In genomic region chr10:129626801-129627434, GRCh38 we compare ENCODE assay signal across 18 cellular contexts.
DNase-seq lines count a peak whose midpoint lies in the region; ATAC-seq and TF ChIP-seq lines count a peak whose summit lies in the region.
"Had no signal": no experiment of that assay in that cellular context is flagged by ENCODE, and none has a peak within 500 bp of the region (broad histone marks: within the 10 kb centered on the region; RNA-seq: fewer than 3 reads in every experiment).

No MANE protein-coding gene starts in this region.

- H3K4me3 Mint-ChIP-seq in glutamatergic neuron (ENCODE audit: unreplicated experiment) (peak overlapping the region; percentile 63), endothelial cell (ENCODE audit: unreplicated experiment) (no peak overlapping the region)
- H3K4me3 Mint-ChIP-seq: activated naive CD8-positive, alpha-beta T cell treated with anti-CD3 and anti-CD28 coated beads for 36 hours had no signal

- H3K9me3 Mint-ChIP-seq in glutamatergic neuron (ENCODE audit: unreplicated experiment), result peaks cover 5% of the 10 kb centered on the region
- H3K9me3 Mint-ChIP-seq in endothelial cell (ENCODE audit: unreplicated experiment), result no peaks in the 10 kb centered on the region

- peak overlapping the region; percentile 48 for H3K27ac ChIP-seq in OCI-LY1 (ENCODE audit: low read depth, low read length, poor library complexity, severe bottlenecking)
- H3K27ac ChIP-seq in psoas muscle, result peak overlapping the region; percentile 4
- H3K27ac ChIP-seq in esophagus squamous epithelium, result no peak overlapping the region
- H3K27ac ChIP-seq: breast epithelium, thoracic aorta had no signal

- H3K9me3 ChIP-seq in OCI-LY1 (ENCODE audit: low read length) (no peaks in the 10 kb centered on the region), psoas muscle (no peaks in the 10 kb centered on the region), esophagus squamous epithelium (peaks cover 0 to 5% (median 0%) of the 10 kb centered on the region in 3 donors), HAP-1 (no peaks in the 10 kb centered on the region)
- H3K9me3 ChIP-seq: breast epithelium, thoracic aorta had no signal

- H3K27me3 ChIP-seq in OCI-LY1 (ENCODE audit: insufficient read depth, low read length) (no peaks in the 10 kb centered on the region), psoas muscle (ENCODE audit: insufficient read depth in 3 of 3, low read length in 2 of 3) (no peaks in the 10 kb centered on the region), esophagus squamous epithelium (no peaks in the 10 kb centered on the region), HAP-1 (ENCODE audit: low read depth) (no peaks in the 10 kb centered on the region)
- H3K27me3 ChIP-seq: breast epithelium had no signal

- H3K4me3 ChIP-seq in OCI-LY1 (ENCODE audit: low read depth, low read length, poor library complexity, severe bottlenecking) (no peak overlapping the region), psoas muscle (no peak overlapping the region), esophagus squamous epithelium (no peak overlapping the region), HAP-1 (no peak overlapping the region)
- H3K4me3 ChIP-seq: breast epithelium, smooth muscle cell, thoracic aorta had no signal

- H3K4me1 ChIP-seq in OCI-LY1 (ENCODE audit: insufficient read depth, low read length, severe bottlenecking), result peaks cover 15% of the 10 kb centered on the region
- no peaks in the 10 kb centered on the region for H3K4me1 ChIP-seq in psoas muscle
- peaks cover 0 to 10% (median 0%) of the 10 kb centered on the region in 3 donors for H3K4me1 ChIP-seq in esophagus squamous epithelium
- H3K4me1 ChIP-seq in HAP-1, result no peaks in the 10 kb centered on the region
- H3K4me1 ChIP-seq: breast epithelium had no signal

- H3K36me3 ChIP-seq in OCI-LY1 (ENCODE audit: insufficient read depth, low read length) (no peaks in the 10 kb centered on the region; the same call in 1 of the 2 replicates), psoas muscle (ENCODE audit: insufficient read depth in 1 of 2, low read depth in 1 of 2) (no peaks in the 10 kb centered on the region), esophagus squamous epithelium (no peaks in the 10 kb centered on the region), HAP-1 (replicated peaks) (no peaks in the 10 kb centered on the region)
- H3K36me3 ChIP-seq: breast epithelium, thoracic aorta had no signal

- peaks cover 42% of the 10 kb centered on the region for H3K4me1 Mint-ChIP-seq in glutamatergic neuron (ENCODE audit: low read depth, unreplicated experiment)
- H3K4me1 Mint-ChIP-seq in endothelial cell (ENCODE audit: unreplicated experiment), result peaks cover 10% of the 10 kb centered on the region

- peak overlapping the region; percentile 37 for H3K4me2 ChIP-seq in OCI-LY1 (ENCODE audit: low read length)
- H3K4me2 ChIP-seq: smooth muscle cell had no signal

- DNase-seq in DMS 273 (lab: John Stamatoyannopoulos, UW; ENCODE audit: unreplicated experiment) (peak; percentile 78), glutamatergic neuron (no peak), psoas muscle (no peak), esophagus squamous epithelium (lab: John Stamatoyannopoulos, UW) (no peak), endothelial cell (ENCODE audit: low spot score) (no peak), kidney tubule cell (ENCODE audit: low spot score) (no peak), HAP-1 (ENCODE audit: low spot score in 2 of 2) (no peak)
- DNase-seq: activated naive CD8-positive, alpha-beta T cell treated with anti-CD3 and anti-CD28 coated beads for 36 hours; AML-193; DMS79; effector CD8-positive, alpha-beta T cell; GOT3; NCI-H2107; NK-92 treated with Interleukin-12 subunit alpha and Interleukin-12 subunit beta, amount 100 ng/mL, for 24 hours had no signal

- no peak overlapping the region; the same call in 1 of the 2 replicates for H3K9ac ChIP-seq in OCI-LY1 (ENCODE audit: low read length)

- ATAC-seq in psoas muscle, result no peak

- TF ChIP-seq CTCF in OCI-LY1 (IDR thresholded peaks at IDR 0.05; ENCODE audit: low read length), result no peak
- no peak for TF ChIP-seq CTCF in glutamatergic neuron (IDR thresholded peaks at IDR 0.05; ENCODE audit: partially characterized antibody, unreplicated experiment)
- no peak for TF ChIP-seq CTCF in psoas muscle (IDR thresholded peaks at IDR 0.05)
- no peak for TF ChIP-seq CTCF in esophagus squamous epithelium (IDR thresholded peaks at IDR 0.05)
- no peak for TF ChIP-seq CTCF in endothelial cell (IDR thresholded peaks at IDR 0.05; ENCODE audit: unreplicated experiment)

- peak overlapping the region; percentile 93 for H3K27ac Mint-ChIP-seq in glutamatergic neuron (ENCODE audit: unreplicated experiment)
- no peak overlapping the region for H3K27ac Mint-ChIP-seq in endothelial cell (ENCODE audit: unreplicated experiment)
- H3K27ac Mint-ChIP-seq: activated naive CD8-positive, alpha-beta T cell treated with anti-CD3 and anti-CD28 coated beads for 36 hours had no signal

- no peak for TF ChIP-seq POLR2A in esophagus squamous epithelium (IDR thresholded peaks at IDR 0.05)

- H3K36me3 Mint-ChIP-seq in glutamatergic neuron (ENCODE audit: unreplicated experiment), result no peaks in the 10 kb centered on the region
- no peaks in the 10 kb centered on the region for H3K36me3 Mint-ChIP-seq in endothelial cell (ENCODE audit: low read depth, unreplicated experiment)

- H2AFZ ChIP-seq in OCI-LY1 (ENCODE audit: low read length), result no peak overlapping the region

- no peaks in the 10 kb centered on the region for H3K9me2 ChIP-seq in OCI-LY1 (ENCODE audit: low read depth, low read length)

- H3K27me3 Mint-ChIP-seq in glutamatergic neuron (ENCODE audit: unreplicated experiment) (peaks cover 5% of the 10 kb centered on the region), endothelial cell (ENCODE audit: unreplicated experiment) (no peaks in the 10 kb centered on the region)
- H3K27me3 Mint-ChIP-seq: activated naive CD8-positive, alpha-beta T cell treated with anti-CD3 and anti-CD28 coated beads for 36 hours had no signal

- WGBS in psoas muscle, 3 donors, result 57 to 64% (median 61%) methylated on average over 12 of the region's 12 CpGs
- WGBS in esophagus squamous epithelium, 2 donors, result 76 to 81% methylated on average over 12 of the region's 12 CpGs

- intact Hi-C loops in psoas muscle (cut with DNase I), result no loop called here
- intact Hi-C loops in esophagus squamous epithelium (cut with DNase I), result no loop called here

- peaks cover 10% of the 10 kb centered on the region for H3K79me2 ChIP-seq in OCI-LY1 (ENCODE audit: insufficient read depth, low read length)

- H4K20me1 ChIP-seq in OCI-LY1 (ENCODE audit: insufficient read depth, low read length), result no peaks in the 10 kb centered on the region

- H3F3A ChIP-seq in OCI-LY1 (ENCODE audit: insufficient read depth, low read length), result no peaks in the 10 kb centered on the region

- in situ Hi-C loops in HAP-1 (cut with MboI; ENCODE audit: low sequenced_read_pairs), result no loop called here

Comparison
In these comparisons a context has a peak if more than half of its experiments do, and no peak if none do; other contexts are left out.
1. H3K27ac ChIP-seq: peak in OCI-LY1 (single experiment) and psoas muscle (single experiment); none in esophagus squamous epithelium (0 of 4).